Comparison of ENCODE assay signal across 8 cellular contexts in genomic region chr4:6409381-6409780, GRCh38.
"Had no signal": no experiment of that assay in that cellular context is flagged by ENCODE, and none has a peak within 500 bp of the region (broad histone marks: within the 10 kb centered on the region; RNA-seq: fewer than 3 reads in every experiment).

No MANE protein-coding gene starts in this region.

- H2AFZ ChIP-seq: GM23248 had no signal

- H3K9ac ChIP-seq: GM23248 had no signal

- FAIRE-seq: H54, HepG2 had no signal

- H3K27ac ChIP-seq: GM23248, HL-60 had no signal

- H3K4me3 ChIP-seq: GM23248 had no signal

- DNase-seq: GM23248, GOT3, H9, HCEC 1CT, KBM-7 had no signal
